In the genomic region with DNA sequence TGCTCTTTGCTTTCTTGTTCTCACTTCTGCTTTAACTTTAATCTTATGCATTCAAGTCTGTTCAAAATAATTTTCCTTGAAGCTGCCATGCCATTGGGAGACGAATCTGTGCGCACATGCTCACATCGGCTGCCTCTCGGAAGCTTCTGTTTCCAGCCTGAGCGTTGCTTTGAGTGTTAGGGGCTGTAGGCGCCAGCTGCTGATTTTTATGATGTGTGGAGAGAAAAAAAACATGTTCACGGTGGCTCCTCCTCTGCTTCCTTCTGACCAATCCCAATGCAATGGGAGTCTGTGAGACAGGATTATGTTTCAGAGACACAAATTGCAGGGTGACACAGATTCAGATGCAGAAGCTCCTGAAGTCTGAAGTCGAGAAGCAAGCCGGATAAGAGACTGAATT, we compare ENCODE assay signal across 9 cellular contexts. TPM values are rescaled to one million over a fixed set of nuclear protein-coding genes. Genes with fewer than 3 reads are reported as not detected.
DNase-seq lines count a peak whose midpoint lies in the region; ATAC-seq and FAIRE-seq lines count a peak whose summit lies in the region.
"Had no signal": no experiment of that assay in that cellular context is flagged by ENCODE, and none has a peak within 500 bp of the region (broad histone marks: within the 10 kb centered on the region; RNA-seq: fewer than 3 reads in every experiment).

Gene MC4R, minus strand, starts transcription at position 178 of the 400 bp plus-strand sequence. CDS start 426 bp downstream, outside the sequence.

- no peak within 1 kb of the TSS for H2BK15ac ChIP-seq in neuronal stem cell (ENCODE audit: low read length)

- H4K8ac ChIP-seq in neuronal stem cell (ENCODE audit: low read depth, low read length) = no peak within 1 kb of the TSS

- no peak within 1 kb of the TSS for H2BK120ac ChIP-seq in neuronal stem cell (ENCODE audit: low read depth, low read length)

- no peak within 1 kb of the TSS for H3K4me3 ChIP-seq in neuronal stem cell (ENCODE audit: low read length in 2 of 2)

- peak; percentile 84 for FAIRE-seq in endometrium (lab: Jason Lieb, UNC)

- no peaks in the 10 kb centered on the region for H3K4me1 Mint-ChIP-seq in activated CD4-positive, alpha-beta T cell treated with anti-CD3 and anti-CD28 coated beads, Interleukin-2, amount 10 ng/mL, durations not matched to agents 24 days and 14 days

- no peaks in the 10 kb centered on the region for H3K36me3 ChIP-seq in neuronal stem cell (replicated peaks in 1 of 2; ENCODE audit: control insufficient read depth in 2 of 2, insufficient read depth in 2 of 2, low read length in 2 of 2)

- no peaks in the 10 kb centered on the region for H3K79me1 ChIP-seq in neuronal stem cell (ENCODE audit: low read depth, low read length)

- ATAC-seq in GM18511 (IDR thresholded peaks at IDR 0.05; ENCODE audit: unreplicated experiment) = no peak
- no peak for ATAC-seq in GM19395 (IDR thresholded peaks at IDR 0.05; ENCODE audit: unreplicated experiment)
- no peak for ATAC-seq in GM18870 (IDR thresholded peaks at IDR 0.05; ENCODE audit: unreplicated experiment)

- no peak within 1 kb of the TSS for H4K91ac ChIP-seq in neuronal stem cell (ENCODE audit: low read depth, low read length, poor library complexity)

- H3K27ac Mint-ChIP-seq in activated CD4-positive, alpha-beta T cell treated with anti-CD3 and anti-CD28 coated beads, Interleukin-2, amount 10 ng/mL, durations not matched to agents 24 days and 14 days = no peak within 1 kb of the TSS

- no peak within 1 kb of the TSS for H3K14ac ChIP-seq in neuronal stem cell (ENCODE audit: low read length)

- peak; percentile 80 for DNase-seq in H4 (ENCODE audit: low spot score)
- DNase-seq in NCI-H460 (ENCODE audit: extremely low read depth, low read depth) = peak; percentile 40
- DNase-seq in neuronal stem cell (ENCODE audit: low spot score) = peak; percentile 11
- no peak for DNase-seq in activated CD4-positive, alpha-beta T cell treated with anti-CD3 and anti-CD28 coated beads, Interleukin-2, amount 10 ng/mL, durations not matched to agents 24 days and 14 days

- peak within 1 kb of the TSS; percentile 80 for H2AFZ ChIP-seq in neuronal stem cell (ENCODE audit: low read length)

- no peaks in the 10 kb centered on the region for H3K9me3 Mint-ChIP-seq in activated CD4-positive, alpha-beta T cell treated with anti-CD3 and anti-CD28 coated beads, Interleukin-2, amount 10 ng/mL, durations not matched to agents 24 days and 14 days

- peaks cover 3 to 4% of the 10 kb centered on the region in 2 donors for H3K4me1 ChIP-seq in neuronal stem cell (ENCODE audit: control insufficient read depth in 2 of 2, insufficient read depth in 1 of 2, low read depth in 1 of 2, low read length in 2 of 2)

- H3K23ac ChIP-seq in neuronal stem cell (ENCODE audit: low read depth, low read length, poor library complexity) = no peak within 1 kb of the TSS

- WGBS in neuronal stem cell (ENCODE audit: extremely low coverage in 2 of 2, insufficient read length in 2 of 2, insufficient replicate concordance in 1 of 2), 2 donors = no CpG with 5 or more reads among the region's 9 CpGs

- no peaks in the 10 kb centered on the region for H3K27me3 Mint-ChIP-seq in activated CD4-positive, alpha-beta T cell treated with anti-CD3 and anti-CD28 coated beads, Interleukin-2, amount 10 ng/mL, durations not matched to agents 24 days and 14 days

- H2BK12ac ChIP-seq in neuronal stem cell (ENCODE audit: low read length) = no peak within 1 kb of the TSS

- no peak within 1 kb of the TSS for H2AK5ac ChIP-seq in neuronal stem cell (ENCODE audit: low read depth, low read length)

- intact Hi-C loops in activated CD4-positive, alpha-beta T cell treated with anti-CD3 and anti-CD28 coated beads, Interleukin-2, amount 10 ng/mL, durations not matched to agents 24 days and 14 days (cut with micrococcal nuclease) = no loop called here

- peaks cover 0 to 2% of the 10 kb centered on the region in 2 donors for H3K9me3 ChIP-seq in neuronal stem cell (replicated peaks in 1 of 2; ENCODE audit: control insufficient read depth in 2 of 2, insufficient read depth in 1 of 2, low read depth in 1 of 2, low read length in 2 of 2)

- no peak within 1 kb of the TSS for H3K4me2 ChIP-seq in neuronal stem cell (ENCODE audit: insufficient read depth, low read length, poor library complexity, severe bottlenecking)

- H3K27ac ChIP-seq in neuronal stem cell (replicated peaks; ENCODE audit: low read length) = no peak within 1 kb of the TSS

- no peak within 1 kb of the TSS for H3K4ac ChIP-seq in neuronal stem cell (ENCODE audit: low read length)

- no peak within 1 kb of the TSS for H2BK5ac ChIP-seq in neuronal stem cell (ENCODE audit: low read length)

- H3K9ac ChIP-seq in neuronal stem cell (ENCODE audit: low read depth, low read length, poor library complexity) = no peak within 1 kb of the TSS

- no peaks in the 10 kb centered on the region for H3K36me3 Mint-ChIP-seq in activated CD4-positive, alpha-beta T cell treated with anti-CD3 and anti-CD28 coated beads, Interleukin-2, amount 10 ng/mL, durations not matched to agents 24 days and 14 days (ENCODE audit: low read depth)

- no peak within 1 kb of the TSS for H3K4me3 Mint-ChIP-seq in activated CD4-positive, alpha-beta T cell treated with anti-CD3 and anti-CD28 coated beads, Interleukin-2, amount 10 ng/mL, durations not matched to agents 24 days and 14 days

- H3K27me3 ChIP-seq in neuronal stem cell (ENCODE audit: control insufficient read depth in 3 of 3, insufficient read depth in 3 of 3, low read depth in 1 of 3, low read length in 3 of 3) = no peaks in the 10 kb centered on the region

- no peak within 1 kb of the TSS for H3K18ac ChIP-seq in neuronal stem cell (ENCODE audit: low read length)

RNA-seq across cellular contexts. Expression of gene MC4R, which starts in this region (rescaled TPM):
- total RNA-seq in H4 (2014; rRNA removed; shearing (Covaris generic)) = 0.14 and 0.45 TPM in 2 replicates
- total RNA-seq in NCI-H460 (2014; rRNA removed; shearing (Covaris generic)) = not detected in 2 replicates
- polyA plus RNA-seq in NCI-H460 (2014; cell fraction: nucleus; rRNA removed) = 0.12 TPM in 1 of 2 replicates, not detected in the other
- polyA plus RNA-seq in neuronal stem cell (2013, experiment 1 of 2) = 0.13 TPM
- polyA plus RNA-seq in neuronal stem cell (2013, experiment 2 of 2) = 0.15 TPM
- not detected in 2 replicates for total RNA-seq in activated CD4-positive, alpha-beta T cell treated with anti-CD3 and anti-CD28 coated beads, Interleukin-2, amount 10 ng/mL, durations not matched to agents 24 days and 14 days
- total RNA-seq: lower leg skin had no signal

Comparison
In these comparisons a context has a peak if more than half of its experiments do, and no peak if none do; other contexts are left out.
1. Peak in DNase-seq in H4; RNA of the gene not detected or under 1 TPM.
2. Peak in DNase-seq in NCI-H460; RNA of the gene not detected or under 1 TPM.